In genomic region chr3:61618871-61619270, GRCh38 we compare ENCODE assay signal across 8 cellular contexts.
"Had no signal": no experiment of that assay in that cellular context is flagged by ENCODE, and none has a peak within 500 bp of the region (broad histone marks: within the 10 kb centered on the region; RNA-seq: fewer than 3 reads in every experiment).

No MANE protein-coding gene starts in this region.

- ATAC-seq: GM12878 had no signal

- H3K4me3 ChIP-seq: GM12878 had no signal

- DNase-seq: GDM1, GF-D8 had no signal

- FAIRE-seq: G401.6, GM12878, GM12891, GM12892, GM18507, GM19239 had no signal
